In genomic region chr7:65572581-65572980, GRCh38 we compare ENCODE assay signal across 7 cellular contexts.
DNase-seq lines count a peak whose midpoint lies in the region; ATAC-seq and TF ChIP-seq lines count a peak whose summit lies in the region.
"Not testable (repeated sequence)": the region's sequence is repeated elsewhere in the genome, so short reads cannot be mapped to it uniquely, and the experiment has no call there.

No MANE protein-coding gene starts in this region.

- H3K4me3 ChIP-seq in right cardiac atrium (ENCODE audit: low read length) = peak overlapping the region; percentile 28

- CTCF ChIA-PET in WTC11 (lab: Charles Lee) = not testable (repeated sequence)

- not testable (repeated sequence) for H3K27ac ChIP-seq in right cardiac atrium (ENCODE audit: low read length)

- not testable (repeated sequence) for H3K9me3 Mint-ChIP-seq in WTC11, nephron progenitor cell

- not testable (repeated sequence) for H3K4me1 Mint-ChIP-seq in WTC11, nephron progenitor cell

- 3% methylated on average over 27 of the region's 35 CpGs for WGBS in right cardiac atrium

- intact Hi-C loops in right cardiac atrium (cut with DNase I) = not testable (repeated sequence)

- H3K36me3 Mint-ChIP-seq in WTC11; nephron progenitor cell (ENCODE audit: low read depth): not testable (repeated sequence)

- H3K27me3 ChIP-seq in right cardiac atrium (ENCODE audit: control insufficient read depth, insufficient read depth) = not testable (repeated sequence)

- POLR2A ChIA-PET in WTC11 (lab: Charles Lee) = not testable (repeated sequence)

- H3K27ac Mint-ChIP-seq in WTC11, nephron progenitor cell: not testable (repeated sequence)

- TF ChIP-seq CTCF in WTC11 (IDR thresholded peaks at IDR 0.05); nephron progenitor cell (IDR thresholded peaks at IDR 0.05): not testable (repeated sequence)

- H3K4me1 ChIP-seq in right cardiac atrium (ENCODE audit: control insufficient read depth, insufficient read depth, low read length) = not testable (repeated sequence)

- H3K4me3 Mint-ChIP-seq in WTC11 = peak overlapping the region; percentile 34; the same call in 1 of the 2 replicates
- H3K4me3 Mint-ChIP-seq in nephron progenitor cell = not testable (repeated sequence)

- H3K9me3 ChIP-seq in right cardiac atrium (ENCODE audit: control insufficient read depth, low read length) = not testable (repeated sequence)

- DNase-seq in EL (peak; percentile 2), NCI-H146 (lab: John Stamatoyannopoulos, UW) (peak; percentile 27), RPMI7951 (ENCODE audit: low read depth) (peak; percentile 0), WTC11 (ENCODE audit: low spot score) (peak; percentile 15), astrocyte of the hippocampus (ENCODE audit: low read depth, low spot score) (peak; percentile 2), right cardiac atrium (peak in 1 of 3 donors; percentile 8), nephron progenitor cell (peak; percentile 8)

- not testable (repeated sequence) for H3K27me3 Mint-ChIP-seq in WTC11 (ENCODE audit: low read depth); nephron progenitor cell (ENCODE audit: low read depth, poor library complexity)

- ATAC-seq in WTC11, right cardiac atrium: not testable (repeated sequence)
